In the genomic region with DNA sequence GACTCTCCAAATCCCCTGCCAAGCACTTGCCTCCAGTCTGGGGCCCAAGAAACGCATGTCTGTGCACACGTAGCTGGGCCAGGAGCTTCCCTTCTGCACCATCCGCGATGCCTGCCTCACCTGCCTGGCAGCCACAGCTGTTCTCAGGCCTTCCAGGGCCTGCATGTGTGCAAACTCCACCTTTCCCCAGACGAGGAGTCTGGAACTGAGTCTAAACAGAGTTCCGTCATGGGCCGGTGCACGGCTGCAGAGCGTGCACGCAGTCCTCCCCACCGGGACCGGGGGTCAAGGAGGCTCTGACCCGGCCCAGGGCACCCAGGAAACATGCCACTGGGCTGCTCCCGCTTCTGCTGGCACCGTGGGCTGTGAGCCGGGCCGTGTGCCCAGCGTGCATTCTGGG, we compare ENCODE assay signal across 31 cellular contexts.
DNase-seq lines count a peak whose midpoint lies in the region; ATAC-seq and TF ChIP-seq lines count a peak whose summit lies in the region.
"Had no signal": no experiment of that assay in that cellular context is flagged by ENCODE, and none has a peak within 500 bp of the region (broad histone marks: within the 10 kb centered on the region; RNA-seq: fewer than 3 reads in every experiment).

No MANE protein-coding gene starts in this region.

- H3K4me3 ChIP-seq in Panc1 (ENCODE audit: low read depth in 2 of 2, low read length in 2 of 2) (no peak overlapping the region), spleen (no peak overlapping the region), smooth muscle cell (no peak overlapping the region)
- H3K4me3 ChIP-seq: GM12878, MG63, PC-9 had no signal

- 82 to 89% (median 83%) methylated on average over 5 to 18 of the region's 18 CpGs for WGBS in spleen, 5 donors
- 91% methylated on average over 18 of the region's 18 CpGs for WGBS in smooth muscle cell (ENCODE audit: low lambda C conversion rate)

- no peaks in the 10 kb centered on the region for H3K27me3 Mint-ChIP-seq in activated CD4-positive, alpha-beta memory T cell treated with anti-CD3 and anti-CD28 coated beads, Interleukin-2, amount 10 ng/mL, durations not matched to agents 7 days and 5 days
- no peaks in the 10 kb centered on the region for H3K27me3 Mint-ChIP-seq in activated CD4-positive, alpha-beta memory T cell treated with anti-CD3 and anti-CD28 coated beads for 36 hours

- intact Hi-C loops in activated CD4-positive, alpha-beta memory T cell treated with anti-CD3 and anti-CD28 coated beads for 36 hours (cut with micrococcal nuclease) = no loop called here
- intact Hi-C loops in Panc1 (cut with micrococcal nuclease; ENCODE audit: unreplicated experiment) (no loop called here), spleen (cut with DNase I; ENCODE audit: low total_unique reads) (no loop called here)

- no peak for TF ChIP-seq POLR2A in spleen (IDR thresholded peaks at IDR 0.05)

- 0 out of 2 replicates have a peak, but pooled peaks have one; percentile 9 for ATAC-seq in Panc1
- ATAC-seq in HG03354 (IDR thresholded peaks at IDR 0.05; ENCODE audit: poor library complexity, severe bottlenecking, unreplicated experiment) = no peak
- ATAC-seq: GM12878 had no signal

- H2AFZ ChIP-seq in smooth muscle cell (ENCODE audit: low read depth) = no peak overlapping the region
- H2AFZ ChIP-seq: PC-9 had no signal

- H3K4me1 Mint-ChIP-seq in activated CD4-positive, alpha-beta memory T cell treated with anti-CD3 and anti-CD28 coated beads, Interleukin-2, amount 10 ng/mL, durations not matched to agents 7 days and 5 days = no peaks in the 10 kb centered on the region
- H3K4me1 Mint-ChIP-seq in activated CD4-positive, alpha-beta memory T cell treated with anti-CD3 and anti-CD28 coated beads for 36 hours (ENCODE audit: low read depth) = no peaks in the 10 kb centered on the region

- H3F3A ChIP-seq in smooth muscle cell (ENCODE audit: low read depth) = no peaks in the 10 kb centered on the region

- H3K9ac ChIP-seq in smooth muscle cell (ENCODE audit: low read depth) = no peak overlapping the region

- no peak overlapping the region for H3K27ac Mint-ChIP-seq in activated CD4-positive, alpha-beta memory T cell treated with anti-CD3 and anti-CD28 coated beads, Interleukin-2, amount 10 ng/mL, durations not matched to agents 7 days and 5 days
- H3K27ac Mint-ChIP-seq in activated CD4-positive, alpha-beta memory T cell treated with anti-CD3 and anti-CD28 coated beads for 36 hours = no peak overlapping the region
- H3K27ac Mint-ChIP-seq: CD4-positive, alpha-beta T cell had no signal

- CTCF ChIA-PET in activated CD4-positive, alpha-beta memory T cell treated with anti-CD3 and anti-CD28 coated beads, Interleukin-2, amount 10 ng/mL, durations not matched to agents 7 days and 5 days (lab: Charles Lee) = no interaction called here
- CTCF ChIA-PET in activated CD4-positive, alpha-beta memory T cell treated with anti-CD3 and anti-CD28 coated beads for 36 hours (lab: Charles Lee) = no interaction called here
- CTCF ChIA-PET in Panc1 (lab: Charles Lee) = interaction anchor here (0.6 kb wide), 1 partner anchor 1629 kb away, joined by 3 read pairs; no protein-coding TSS in a partner anchor

- no peaks in the 10 kb centered on the region for H3K79me2 ChIP-seq in smooth muscle cell (ENCODE audit: low read depth)

- H3K36me3 ChIP-seq in Panc1 (ENCODE audit: control insufficient read depth, insufficient read depth, low read length) (no peaks in the 10 kb centered on the region), spleen (no peaks in the 10 kb centered on the region), smooth muscle cell (ENCODE audit: low read depth) (no peaks in the 10 kb centered on the region)
- H3K36me3 ChIP-seq: MG63 had no signal

- TF ChIP-seq CTCF in Panc1 (IDR thresholded peaks at IDR 0.05) = no peak
- no peak for TF ChIP-seq CTCF in spleen (IDR thresholded peaks at IDR 0.05 in 8 of 11, conservative IDR thresholded peaks at IDR 0.05 in 3 of 11)
- TF ChIP-seq CTCF in smooth muscle cell (IDR thresholded peaks at IDR 0.05; ENCODE audit: borderline replicate concordance, insufficient read depth, poor library complexity, severe bottlenecking) = no peak

- H3K9me3 ChIP-seq in Panc1 (ENCODE audit: control insufficient read depth, insufficient read depth, low read depth, low read length) (no peaks in the 10 kb centered on the region), spleen (peaks cover 0 to 6% (median 0%) of the 10 kb centered on the region in 8 donors), smooth muscle cell (replicated peaks; ENCODE audit: low read depth) (no peaks in the 10 kb centered on the region)
- H3K9me3 ChIP-seq: MG63 had no signal

- no peak overlapping the region for H3K4me3 Mint-ChIP-seq in activated CD4-positive, alpha-beta memory T cell treated with anti-CD3 and anti-CD28 coated beads, Interleukin-2, amount 10 ng/mL, durations not matched to agents 7 days and 5 days
- H3K4me3 Mint-ChIP-seq in activated CD4-positive, alpha-beta memory T cell treated with anti-CD3 and anti-CD28 coated beads for 36 hours = no peak overlapping the region
- H3K4me3 Mint-ChIP-seq: CD4-positive, alpha-beta T cell had no signal

- POLR2A ChIA-PET in activated CD4-positive, alpha-beta memory T cell treated with anti-CD3 and anti-CD28 coated beads, Interleukin-2, amount 10 ng/mL, durations not matched to agents 7 days and 5 days (lab: Charles Lee) = no interaction called here
- POLR2A ChIA-PET in activated CD4-positive, alpha-beta memory T cell treated with anti-CD3 and anti-CD28 coated beads for 36 hours (lab: Charles Lee) = no interaction called here
- POLR2A ChIA-PET in Panc1 (lab: Charles Lee) = no interaction called here

- H4K20me1 ChIP-seq in smooth muscle cell (ENCODE audit: low read depth) = no peaks in the 10 kb centered on the region

- H3K27ac ChIP-seq in Panc1 (ENCODE audit: low read length) (no peak overlapping the region), spleen (no peak overlapping the region), smooth muscle cell (ENCODE audit: low read depth) (no peak overlapping the region)
- H3K27ac ChIP-seq: PC-9, RWPE1 had no signal

- peaks cover 12% of the 10 kb centered on the region; the same call in 1 of the 2 replicates for H3K27me3 ChIP-seq in Panc1 (ENCODE audit: control insufficient read depth, insufficient read depth, low read length)
- H3K27me3 ChIP-seq in spleen (replicated peaks in 1 of 7) = peaks cover 0 to 22% (median 0%) of the 10 kb centered on the region in 7 donors
- H3K27me3 ChIP-seq in smooth muscle cell (ENCODE audit: low read depth) = no peaks in the 10 kb centered on the region

- in situ Hi-C loops in Panc1 (cut with HindIII; ENCODE audit: low pct_unique_long_range_greater_than_20kb, low sequenced_read_pairs) = no loop called here

- BruUV-seq in Panc1 (replicated peaks; lab: Mats Ljungman, UMichigan) = no TSS peak

- H3K36me3 Mint-ChIP-seq in activated CD4-positive, alpha-beta memory T cell treated with anti-CD3 and anti-CD28 coated beads, Interleukin-2, amount 10 ng/mL, durations not matched to agents 7 days and 5 days (ENCODE audit: low read depth) = no peaks in the 10 kb centered on the region
- no peaks in the 10 kb centered on the region for H3K36me3 Mint-ChIP-seq in activated CD4-positive, alpha-beta memory T cell treated with anti-CD3 and anti-CD28 coated beads for 36 hours

- 0 out of 2 replicates have a peak, but pooled peaks cover 3% of the 10 kb centered on the region for H3K4me1 ChIP-seq in Panc1 (ENCODE audit: control insufficient read depth, insufficient read depth, low read length)
- H3K4me1 ChIP-seq in spleen = no peaks in the 10 kb centered on the region
- no peaks in the 10 kb centered on the region for H3K4me1 ChIP-seq in smooth muscle cell (ENCODE audit: low read depth)

- no peak overlapping the region for H3K4me2 ChIP-seq in smooth muscle cell
- H3K4me2 ChIP-seq: PC-9 had no signal

- H3K9me3 Mint-ChIP-seq in activated CD4-positive, alpha-beta memory T cell treated with anti-CD3 and anti-CD28 coated beads, Interleukin-2, amount 10 ng/mL, durations not matched to agents 7 days and 5 days = peaks cover under 1% of the 10 kb centered on the region
- no peaks in the 10 kb centered on the region for H3K9me3 Mint-ChIP-seq in activated CD4-positive, alpha-beta memory T cell treated with anti-CD3 and anti-CD28 coated beads for 36 hours

- DNase-seq in activated CD4-positive, alpha-beta memory T cell treated with anti-CD3 and anti-CD28 coated beads, Interleukin-2, amount 10 ng/mL, durations not matched to agents 7 days and 5 days = peak; percentile 8
- no peak for DNase-seq in activated CD4-positive, alpha-beta memory T cell treated with anti-CD3 and anti-CD28 coated beads for 36 hours
- DNase-seq in Panc1 (ENCODE audit: low read depth, low spot score) (no peak), left kidney (ENCODE audit: low read depth, low spot score) (peak; percentile 33), spleen (peak; percentile 52), smooth muscle cell (lab: John Stamatoyannopoulos, UW; ENCODE audit: unreplicated experiment) (no peak), midbrain (lab: John Stamatoyannopoulos, UW) (no peak)
- DNase-seq: 8988T; ACHN; CD4-positive, alpha-beta T cell; COR-L47; EL; GDM1; GOT3; HCEC 1CT; IMR-90; KG1; MG63; NCI-H1105 treated with DMSO at 0.1 percent for 48 hours; NCI-H146; NCI-H1930; NCI-H2107; NCI-H446 treated with DMSO at 0.1 percent for 48 hours; NCI-H526; NCI-H82; NK-92 treated with Interleukin-12 subunit alpha and Interleukin-12 subunit beta, amount 100 ng/mL, for 24 hours; PC-9; SHP77 had no signal

Comparison
In these comparisons a context has a peak if more than half of its experiments do, and no peak if none do; other contexts are left out.
1. DNase-seq: peak in activated CD4-positive, alpha-beta memory T cell treated with anti-CD3 and anti-CD28 coated beads, Interleukin-2, amount 10 ng/mL, durations not matched to agents 7 days and 5 days (single experiment), left kidney (single experiment) and spleen (single experiment); none in activated CD4-positive, alpha-beta memory T cell treated with anti-CD3 and anti-CD28 coated beads for 36 hours (single experiment), Panc1 (single experiment), smooth muscle cell (single experiment) and midbrain (single experiment).